1 cellular context compared by ENCODE assay signal in the genomic region with DNA sequence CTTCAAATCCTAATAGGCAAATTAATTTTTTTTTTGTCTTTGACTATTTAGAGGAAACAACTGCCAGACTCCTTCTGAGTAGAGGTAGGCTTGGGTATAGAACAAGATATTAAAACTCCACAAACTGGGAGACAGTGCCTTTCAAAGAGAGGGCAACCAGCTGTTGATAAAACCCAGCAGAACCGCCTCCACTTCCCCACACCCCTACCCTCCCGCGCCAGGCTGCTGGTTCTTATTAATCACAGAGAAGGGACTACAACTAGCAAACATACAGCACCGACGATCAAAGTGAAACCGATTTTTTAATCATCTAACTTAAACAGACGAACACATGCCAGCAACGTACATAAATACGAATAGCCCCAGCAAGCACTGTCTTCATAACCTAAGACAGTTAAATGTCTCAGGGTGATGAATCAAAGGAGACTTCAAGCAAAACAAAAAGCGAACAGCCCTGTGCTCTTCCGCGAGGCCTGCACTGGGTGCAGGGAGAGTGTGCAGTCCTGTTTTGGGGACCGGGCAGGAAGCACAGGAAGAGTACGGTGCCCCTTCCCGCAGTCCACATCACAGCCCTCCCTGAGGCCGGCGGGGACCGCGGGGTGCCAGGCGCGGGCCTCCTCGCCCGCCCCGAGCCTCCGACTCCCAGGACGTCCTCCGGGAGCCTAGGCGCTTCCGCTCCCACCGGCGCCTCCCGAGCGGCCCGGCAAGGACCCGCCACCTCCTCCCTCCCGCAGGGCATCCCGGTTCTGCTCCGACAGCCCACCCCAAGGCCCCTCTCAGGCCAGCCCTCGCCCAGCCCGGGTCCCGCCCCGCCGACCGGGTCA.
TF ChIP-seq lines count a peak whose summit lies in the region.

No MANE protein-coding gene starts in this region.

TF ChIP-seq in HEK293, 187 proteins besides CTCF, POLR2A, EP300 and RAD21 (continued from another document and continues in another):
- TF ChIP-seq, protein P1, sequence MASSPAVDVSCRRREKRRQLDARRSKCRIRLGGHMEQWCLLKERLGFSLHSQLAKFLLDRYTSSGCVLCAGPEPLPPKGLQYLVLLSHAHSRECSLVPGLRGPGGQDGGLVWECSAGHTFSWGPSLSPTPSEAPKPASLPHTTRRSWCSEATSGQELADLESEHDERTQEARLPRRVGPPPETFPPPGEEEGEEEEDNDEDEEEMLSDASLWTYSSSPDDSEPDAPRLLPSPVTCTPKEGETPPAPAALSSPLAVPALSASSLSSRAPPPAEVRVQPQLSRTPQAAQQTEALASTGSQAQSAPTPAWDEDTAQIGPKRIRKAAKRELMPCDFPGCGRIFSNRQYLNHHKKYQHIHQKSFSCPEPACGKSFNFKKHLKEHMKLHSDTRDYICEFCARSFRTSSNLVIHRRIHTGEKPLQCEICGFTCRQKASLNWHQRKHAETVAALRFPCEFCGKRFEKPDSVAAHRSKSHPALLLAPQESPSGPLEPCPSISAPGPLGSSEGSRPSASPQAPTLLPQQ (tag by site-specific recombination; IDR thresholded peaks at IDR 0.05) = peak; percentile 48; the same call in 1 of the 2 replicates
- TF ChIP-seq, protein P2, sequence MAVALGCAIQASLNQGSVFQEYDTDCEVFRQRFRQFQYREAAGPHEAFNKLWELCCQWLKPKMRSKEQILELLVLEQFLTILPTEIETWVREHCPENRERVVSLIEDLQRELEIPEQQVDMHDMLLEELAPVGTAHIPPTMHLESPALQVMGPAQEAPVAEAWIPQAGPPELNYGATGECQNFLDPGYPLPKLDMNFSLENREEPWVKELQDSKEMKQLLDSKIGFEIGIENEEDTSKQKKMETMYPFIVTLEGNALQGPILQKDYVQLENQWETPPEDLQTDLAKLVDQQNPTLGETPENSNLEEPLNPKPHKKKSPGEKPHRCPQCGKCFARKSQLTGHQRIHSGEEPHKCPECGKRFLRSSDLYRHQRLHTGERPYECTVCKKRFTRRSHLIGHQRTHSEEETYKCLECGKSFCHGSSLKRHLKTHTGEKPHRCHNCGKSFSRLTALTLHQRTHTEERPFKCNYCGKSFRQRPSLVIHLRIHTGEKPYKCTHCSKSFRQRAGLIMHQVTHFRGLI (tag by site-specific recombination; IDR thresholded peaks at IDR 0.05) = no peak; the same call in 1 of the 2 replicates
- peak; percentile 56; the same call in 1 of the 2 replicates for TF ChIP-seq ZNF324 (tag by site-specific recombination; IDR thresholded peaks at IDR 0.05)
- TF ChIP-seq SP7 (tag by site-specific recombination; IDR thresholded peaks at IDR 0.05) = peak; percentile 57; the same call in 1 of the 2 replicates
- TF ChIP-seq, protein P3, sequence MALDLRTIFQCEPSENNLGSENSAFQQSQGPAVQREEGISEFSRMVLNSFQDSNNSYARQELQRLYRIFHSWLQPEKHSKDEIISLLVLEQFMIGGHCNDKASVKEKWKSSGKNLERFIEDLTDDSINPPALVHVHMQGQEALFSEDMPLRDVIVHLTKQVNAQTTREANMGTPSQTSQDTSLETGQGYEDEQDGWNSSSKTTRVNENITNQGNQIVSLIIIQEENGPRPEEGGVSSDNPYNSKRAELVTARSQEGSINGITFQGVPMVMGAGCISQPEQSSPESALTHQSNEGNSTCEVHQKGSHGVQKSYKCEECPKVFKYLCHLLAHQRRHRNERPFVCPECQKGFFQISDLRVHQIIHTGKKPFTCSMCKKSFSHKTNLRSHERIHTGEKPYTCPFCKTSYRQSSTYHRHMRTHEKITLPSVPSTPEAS (tag by site-specific recombination; IDR thresholded peaks at IDR 0.05) = 0 out of 2 replicates have a peak, but pooled peaks have one; percentile 15
- TF ChIP-seq ZNF2 (tag by site-specific recombination; IDR thresholded peaks at IDR 0.05) = peak; percentile 78
- peak; percentile 29; the same call in 1 of the 2 replicates for TF ChIP-seq ZNF596 (tag by site-specific recombination; IDR thresholded peaks at IDR 0.05)
- no peak for TF ChIP-seq KLF7 (tag by site-specific recombination; IDR thresholded peaks at IDR 0.05; ENCODE audit: borderline replicate concordance)
- no peak for TF ChIP-seq MYNN (tag by site-specific recombination; IDR thresholded peaks at IDR 0.05; ENCODE audit: borderline replicate concordance)
- TF ChIP-seq ZNF311 (tag by site-specific recombination; IDR thresholded peaks at IDR 0.05; ENCODE audit: borderline replicate concordance) = no peak
- TF ChIP-seq ZBTB8A (tag by site-specific recombination; IDR thresholded peaks at IDR 0.05) = peak; percentile 81
- TF ChIP-seq, protein P4, sequence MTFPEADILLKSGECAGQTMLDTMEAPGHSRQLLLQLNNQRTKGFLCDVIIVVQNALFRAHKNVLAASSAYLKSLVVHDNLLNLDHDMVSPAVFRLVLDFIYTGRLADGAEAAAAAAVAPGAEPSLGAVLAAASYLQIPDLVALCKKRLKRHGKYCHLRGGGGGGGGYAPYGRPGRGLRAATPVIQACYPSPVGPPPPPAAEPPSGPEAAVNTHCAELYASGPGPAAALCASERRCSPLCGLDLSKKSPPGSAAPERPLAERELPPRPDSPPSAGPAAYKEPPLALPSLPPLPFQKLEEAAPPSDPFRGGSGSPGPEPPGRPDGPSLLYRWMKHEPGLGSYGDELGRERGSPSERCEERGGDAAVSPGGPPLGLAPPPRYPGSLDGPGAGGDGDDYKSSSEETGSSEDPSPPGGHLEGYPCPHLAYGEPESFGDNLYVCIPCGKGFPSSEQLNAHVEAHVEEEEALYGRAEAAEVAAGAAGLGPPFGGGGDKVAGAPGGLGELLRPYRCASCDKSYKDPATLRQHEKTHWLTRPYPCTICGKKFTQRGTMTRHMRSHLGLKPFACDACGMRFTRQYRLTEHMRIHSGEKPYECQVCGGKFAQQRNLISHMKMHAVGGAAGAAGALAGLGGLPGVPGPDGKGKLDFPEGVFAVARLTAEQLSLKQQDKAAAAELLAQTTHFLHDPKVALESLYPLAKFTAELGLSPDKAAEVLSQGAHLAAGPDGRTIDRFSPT (tag by site-specific recombination; IDR thresholded peaks at IDR 0.05) = peak; percentile 38; the same call in 1 of the 2 replicates
- 0 out of 2 replicates have a peak, but pooled peaks have one; percentile 41 for TF ChIP-seq ZNF664 (tag by site-specific recombination; IDR thresholded peaks at IDR 0.05)
- TF ChIP-seq, protein P5, sequence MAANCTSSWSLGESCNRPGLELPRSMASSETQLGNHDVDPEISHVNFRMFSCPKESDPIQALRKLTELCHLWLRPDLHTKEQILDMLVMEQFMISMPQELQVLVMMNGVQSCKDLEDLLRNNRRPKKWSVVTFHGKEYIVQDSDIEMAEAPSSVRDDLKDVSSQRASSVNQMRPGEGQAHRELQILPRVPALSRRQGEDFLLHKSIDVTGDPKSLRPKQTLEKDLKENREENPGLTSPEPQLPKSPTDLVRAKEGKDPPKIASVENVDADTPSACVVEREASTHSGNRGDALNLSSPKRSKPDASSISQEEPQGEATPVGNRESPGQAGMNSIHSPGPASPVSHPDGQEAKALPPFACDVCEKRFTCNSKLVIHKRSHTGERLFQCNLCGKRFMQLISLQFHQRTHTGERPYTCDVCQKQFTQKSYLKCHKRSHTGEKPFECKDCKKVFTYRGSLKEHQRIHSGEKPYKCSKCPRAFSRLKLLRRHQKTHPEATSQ (tag by site-specific recombination; IDR thresholded peaks at IDR 0.05) = peak; percentile 33; the same call in 1 of the 2 replicates
- TF ChIP-seq GLI4 (tag by site-specific recombination; IDR thresholded peaks at IDR 0.05) = no peak
- no peak for TF ChIP-seq ZNF654 (tag by site-specific recombination; IDR thresholded peaks at IDR 0.05; ENCODE audit: low read depth)
- TF ChIP-seq ZSCAN23 (tag by site-specific recombination; IDR thresholded peaks at IDR 0.05) = no peak
- TF ChIP-seq, protein P6, sequence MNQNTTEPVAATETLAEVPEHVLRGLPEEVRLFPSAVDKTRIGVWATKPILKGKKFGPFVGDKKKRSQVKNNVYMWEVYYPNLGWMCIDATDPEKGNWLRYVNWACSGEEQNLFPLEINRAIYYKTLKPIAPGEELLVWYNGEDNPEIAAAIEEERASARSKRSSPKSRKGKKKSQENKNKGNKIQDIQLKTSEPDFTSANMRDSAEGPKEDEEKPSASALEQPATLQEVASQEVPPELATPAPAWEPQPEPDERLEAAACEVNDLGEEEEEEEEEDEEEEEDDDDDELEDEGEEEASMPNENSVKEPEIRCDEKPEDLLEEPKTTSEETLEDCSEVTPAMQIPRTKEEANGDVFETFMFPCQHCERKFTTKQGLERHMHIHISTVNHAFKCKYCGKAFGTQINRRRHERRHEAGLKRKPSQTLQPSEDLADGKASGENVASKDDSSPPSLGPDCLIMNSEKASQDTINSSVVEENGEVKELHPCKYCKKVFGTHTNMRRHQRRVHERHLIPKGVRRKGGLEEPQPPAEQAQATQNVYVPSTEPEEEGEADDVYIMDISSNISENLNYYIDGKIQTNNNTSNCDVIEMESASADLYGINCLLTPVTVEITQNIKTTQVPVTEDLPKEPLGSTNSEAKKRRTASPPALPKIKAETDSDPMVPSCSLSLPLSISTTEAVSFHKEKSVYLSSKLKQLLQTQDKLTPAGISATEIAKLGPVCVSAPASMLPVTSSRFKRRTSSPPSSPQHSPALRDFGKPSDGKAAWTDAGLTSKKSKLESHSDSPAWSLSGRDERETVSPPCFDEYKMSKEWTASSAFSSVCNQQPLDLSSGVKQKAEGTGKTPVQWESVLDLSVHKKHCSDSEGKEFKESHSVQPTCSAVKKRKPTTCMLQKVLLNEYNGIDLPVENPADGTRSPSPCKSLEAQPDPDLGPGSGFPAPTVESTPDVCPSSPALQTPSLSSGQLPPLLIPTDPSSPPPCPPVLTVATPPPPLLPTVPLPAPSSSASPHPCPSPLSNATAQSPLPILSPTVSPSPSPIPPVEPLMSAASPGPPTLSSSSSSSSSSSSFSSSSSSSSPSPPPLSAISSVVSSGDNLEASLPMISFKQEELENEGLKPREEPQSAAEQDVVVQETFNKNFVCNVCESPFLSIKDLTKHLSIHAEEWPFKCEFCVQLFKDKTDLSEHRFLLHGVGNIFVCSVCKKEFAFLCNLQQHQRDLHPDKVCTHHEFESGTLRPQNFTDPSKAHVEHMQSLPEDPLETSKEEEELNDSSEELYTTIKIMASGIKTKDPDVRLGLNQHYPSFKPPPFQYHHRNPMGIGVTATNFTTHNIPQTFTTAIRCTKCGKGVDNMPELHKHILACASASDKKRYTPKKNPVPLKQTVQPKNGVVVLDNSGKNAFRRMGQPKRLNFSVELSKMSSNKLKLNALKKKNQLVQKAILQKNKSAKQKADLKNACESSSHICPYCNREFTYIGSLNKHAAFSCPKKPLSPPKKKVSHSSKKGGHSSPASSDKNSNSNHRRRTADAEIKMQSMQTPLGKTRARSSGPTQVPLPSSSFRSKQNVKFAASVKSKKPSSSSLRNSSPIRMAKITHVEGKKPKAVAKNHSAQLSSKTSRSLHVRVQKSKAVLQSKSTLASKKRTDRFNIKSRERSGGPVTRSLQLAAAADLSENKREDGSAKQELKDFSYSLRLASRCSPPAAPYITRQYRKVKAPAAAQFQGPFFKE (tag by site-specific recombination; IDR thresholded peaks at IDR 0.05; ENCODE audit: borderline replicate concordance) = no peak
- no peak for TF ChIP-seq ZNF585B (tag by site-specific recombination; IDR thresholded peaks at IDR 0.05)
- no peak for TF ChIP-seq ZNF140 (tag by site-specific recombination; IDR thresholded peaks at IDR 0.05)
- TF ChIP-seq ZNF529 (tag by site-specific recombination; IDR thresholded peaks at IDR 0.05; ENCODE audit: insufficient replicate concordance) = no peak
- no peak for TF ChIP-seq ZNF174 (tag by site-specific recombination; IDR thresholded peaks at IDR 0.05)
- TF ChIP-seq ZSCAN30 (tag by site-specific recombination; IDR thresholded peaks at IDR 0.05) = peak; percentile 35; the same call in 1 of the 2 replicates
- TF ChIP-seq ZNF23 (tag by site-specific recombination; IDR thresholded peaks at IDR 0.05; ENCODE audit: borderline replicate concordance) = no peak
- TF ChIP-seq ZNF560 (tag by site-specific recombination; IDR thresholded peaks at IDR 0.05; ENCODE audit: borderline replicate concordance) = no peak
- TF ChIP-seq ZNF558 (tag by site-specific recombination; IDR thresholded peaks at IDR 0.05) = no peak
- no peak for TF ChIP-seq REPIN1 (tag by site-specific recombination; IDR thresholded peaks at IDR 0.05; ENCODE audit: low read depth)
- TF ChIP-seq, protein P7, sequence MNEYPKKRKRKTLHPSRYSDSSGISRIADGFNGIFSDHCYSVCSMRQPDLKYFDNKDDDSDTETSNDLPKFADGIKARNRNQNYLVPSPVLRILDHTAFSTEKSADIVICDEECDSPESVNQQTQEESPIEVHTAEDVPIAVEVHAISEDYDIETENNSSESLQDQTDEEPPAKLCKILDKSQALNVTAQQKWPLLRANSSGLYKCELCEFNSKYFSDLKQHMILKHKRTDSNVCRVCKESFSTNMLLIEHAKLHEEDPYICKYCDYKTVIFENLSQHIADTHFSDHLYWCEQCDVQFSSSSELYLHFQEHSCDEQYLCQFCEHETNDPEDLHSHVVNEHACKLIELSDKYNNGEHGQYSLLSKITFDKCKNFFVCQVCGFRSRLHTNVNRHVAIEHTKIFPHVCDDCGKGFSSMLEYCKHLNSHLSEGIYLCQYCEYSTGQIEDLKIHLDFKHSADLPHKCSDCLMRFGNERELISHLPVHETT (tag by site-specific recombination; IDR thresholded peaks at IDR 0.05) = no peak
- no peak for TF ChIP-seq ZNF112 (tag by site-specific recombination; IDR thresholded peaks at IDR 0.05)
- TF ChIP-seq, protein P8, sequence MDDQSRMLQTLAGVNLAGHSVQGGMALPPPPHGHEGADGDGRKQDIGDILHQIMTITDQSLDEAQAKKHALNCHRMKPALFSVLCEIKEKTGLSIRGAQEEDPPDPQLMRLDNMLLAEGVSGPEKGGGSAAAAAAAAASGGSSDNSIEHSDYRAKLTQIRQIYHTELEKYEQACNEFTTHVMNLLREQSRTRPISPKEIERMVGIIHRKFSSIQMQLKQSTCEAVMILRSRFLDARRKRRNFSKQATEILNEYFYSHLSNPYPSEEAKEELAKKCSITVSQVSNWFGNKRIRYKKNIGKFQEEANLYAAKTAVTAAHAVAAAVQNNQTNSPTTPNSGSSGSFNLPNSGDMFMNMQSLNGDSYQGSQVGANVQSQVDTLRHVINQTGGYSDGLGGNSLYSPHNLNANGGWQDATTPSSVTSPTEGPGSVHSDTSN (CRISPR knock-in tag; IDR thresholded peaks at IDR 0.05) = no peak
- no peak for TF ChIP-seq ZNF501 (tag by site-specific recombination; IDR thresholded peaks at IDR 0.05)
- no peak for TF ChIP-seq ZNF248 (tag by site-specific recombination; IDR thresholded peaks at IDR 0.05)
- TF ChIP-seq, protein P9, sequence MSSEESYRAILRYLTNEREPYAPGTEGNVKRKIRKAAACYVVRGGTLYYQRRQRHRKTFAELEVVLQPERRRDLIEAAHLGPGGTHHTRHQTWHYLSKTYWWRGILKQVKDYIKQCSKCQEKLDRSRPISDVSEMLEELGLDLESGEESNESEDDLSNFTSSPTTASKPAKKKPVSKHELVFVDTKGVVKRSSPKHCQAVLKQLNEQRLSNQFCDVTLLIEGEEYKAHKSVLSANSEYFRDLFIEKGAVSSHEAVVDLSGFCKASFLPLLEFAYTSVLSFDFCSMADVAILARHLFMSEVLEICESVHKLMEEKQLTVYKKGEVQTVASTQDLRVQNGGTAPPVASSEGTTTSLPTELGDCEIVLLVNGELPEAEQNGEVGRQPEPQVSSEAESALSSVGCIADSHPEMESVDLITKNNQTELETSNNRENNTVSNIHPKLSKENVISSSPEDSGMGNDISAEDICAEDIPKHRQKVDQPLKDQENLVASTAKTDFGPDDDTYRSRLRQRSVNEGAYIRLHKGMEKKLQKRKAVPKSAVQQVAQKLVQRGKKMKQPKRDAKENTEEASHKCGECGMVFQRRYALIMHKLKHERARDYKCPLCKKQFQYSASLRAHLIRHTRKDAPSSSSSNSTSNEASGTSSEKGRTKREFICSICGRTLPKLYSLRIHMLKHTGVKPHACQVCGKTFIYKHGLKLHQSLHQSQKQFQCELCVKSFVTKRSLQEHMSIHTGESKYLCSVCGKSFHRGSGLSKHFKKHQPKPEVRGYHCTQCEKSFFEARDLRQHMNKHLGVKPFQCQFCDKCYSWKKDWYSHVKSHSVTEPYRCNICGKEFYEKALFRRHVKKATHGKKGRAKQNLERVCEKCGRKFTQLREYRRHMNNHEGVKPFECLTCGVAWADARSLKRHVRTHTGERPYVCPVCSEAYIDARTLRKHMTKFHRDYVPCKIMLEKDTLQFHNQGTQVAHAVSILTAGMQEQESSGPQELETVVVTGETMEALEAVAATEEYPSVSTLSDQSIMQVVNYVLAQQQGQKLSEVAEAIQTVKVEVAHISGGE (tag by site-specific recombination; conservative IDR thresholded peaks at IDR 0.05; ENCODE audit: low read depth) = peak; percentile 83
